In genomic region chr14:102513899-102514772, GRCh38 we compare ENCODE assay signal across 25 cellular contexts. TPM values are rescaled to one million over a fixed set of nuclear protein-coding genes. Genes with fewer than 3 reads are reported as not detected.
DNase-seq lines count a peak whose midpoint lies in the region; ATAC-seq, FAIRE-seq and TF ChIP-seq lines count a peak whose summit lies in the region.
"Had no signal": no experiment of that assay in that cellular context is flagged by ENCODE, and none has a peak within 500 bp of the region (broad histone marks: within the 10 kb centered on the region; RNA-seq: fewer than 3 reads in every experiment).

No MANE protein-coding gene starts in this region.

- H3K4me3 Mint-ChIP-seq in type B pancreatic cell, result peak overlapping the region; percentile 59
- H3K4me3 Mint-ChIP-seq: CD8-positive, alpha-beta T cell had no signal

- TF ChIP-seq EP300 in HepG2 (IDR thresholded peaks at IDR 0.05; ENCODE audit: low read depth in 2 of 2, low read length in 2 of 2), result no peak
- TF ChIP-seq EP300 in HepG2 (CRISPR knock-in tag; IDR thresholded peaks at IDR 0.05; ENCODE audit: borderline replicate concordance), result no peak

- H3K9me3 ChIP-seq in HEK293 (ENCODE audit: control insufficient read depth, insufficient read depth, low read depth, low read length), result no peaks in the 10 kb centered on the region
- no peaks in the 10 kb centered on the region for H3K9me3 ChIP-seq in HepG2 (ENCODE audit: low read length)
- H3K9me3 ChIP-seq in MG63, result no peaks in the 10 kb centered on the region
- H3K9me3 ChIP-seq: BLaER1 treated with 17β-estradiol and CSF1 and Interleukin-3, amounts not matched to agents 10 nM and 100 nM; Caco-2 had no signal

- H3K4me2 ChIP-seq in HepG2 (ENCODE audit: low read depth, low read length), result no peak overlapping the region
- H3K4me2 ChIP-seq: BLaER1 treated with 17β-estradiol and CSF1 and Interleukin-3, amounts not matched to agents 10 nM and 100 nM; PC-9 had no signal

- no peaks in the 10 kb centered on the region for H3K79me2 ChIP-seq in HepG2 (ENCODE audit: insufficient read depth, low read length)

- BruUV-seq in HepG2 (replicated peaks; lab: Mats Ljungman, UMichigan), result no TSS peak

- H3K27me3 Mint-ChIP-seq in type B pancreatic cell, result peaks cover 2% of the 10 kb centered on the region

- DNase-seq in RWPE1 (ENCODE audit: low spot score) (no peak), HepG2 (ENCODE audit: low spot score) (no peak), type B pancreatic cell (ENCODE audit: extremely low spot score, unreplicated experiment) (no peak), SW480 (ENCODE audit: low spot score) (no peak), NCI-H1436 treated with DMSO at 0.1 percent for 48 hours (lab: John Stamatoyannopoulos, UW) (no peak), MG63 (no peak)
- DNase-seq: AML-193; Caco-2; CD8-positive, alpha-beta T cell; GM23248; H7; Karpas-422; NCI-H1092 treated with DMSO at 0.1 percent for 48 hours; NCI-H146; NCI-H1930; NCI-H2107; NCI-H446 treated with DMSO at 0.1 percent for 48 hours; NCI-H526; NCI-H82; PC-9; SHP77 treated with DMSO at 0.1 percent for 48 hours had no signal

- no peak for FAIRE-seq in HepG2 (lab: Jason Lieb, UNC)
- FAIRE-seq: A204.1, G401.6 had no signal

- peaks cover 3% of the 10 kb centered on the region; the same call in 1 of the 2 replicates for H3K4me1 ChIP-seq in HEK293 (ENCODE audit: control insufficient read depth, insufficient read depth, low read length)
- H3K4me1 ChIP-seq in HepG2 (ENCODE audit: insufficient read depth, low read length), result peaks cover 65% of the 10 kb centered on the region

- H3K27ac ChIP-seq in HEK293 (ENCODE audit: extremely low read depth, low read depth, low read length), result no peak overlapping the region
- peak overlapping the region; percentile 100 for H3K27ac ChIP-seq in RWPE1
- H3K27ac ChIP-seq in HepG2 (ENCODE audit: extremely low read length, insufficient read depth, low read length), result no peak overlapping the region
- H3K27ac ChIP-seq: BLaER1 treated with 17β-estradiol and CSF1 and Interleukin-3, amounts not matched to agents 10 nM and 100 nM; GM23248; PC-9 had no signal

- no peak for TF ChIP-seq CTCF in HEK293 (tag by site-specific recombination; IDR thresholded peaks at IDR 0.05)
- TF ChIP-seq CTCF in RWPE1 (conservative IDR thresholded peaks at IDR 0.05; ENCODE audit: low read depth), result no peak
- TF ChIP-seq CTCF in HepG2 (CRISPR knock-in tag; IDR thresholded peaks at IDR 0.05), result no peak
- no peak for TF ChIP-seq CTCF in type B pancreatic cell (conservative IDR thresholded peaks at IDR 0.05)

- H3K36me3 Mint-ChIP-seq in type B pancreatic cell, result no peaks in the 10 kb centered on the region
- H3K36me3 Mint-ChIP-seq: CD8-positive, alpha-beta T cell had no signal

- no peak for ATAC-seq in HepG2
- ATAC-seq: CD8-positive, alpha-beta T cell had no signal

- no peak overlapping the region for H3K9ac ChIP-seq in HepG2 (ENCODE audit: insufficient read depth, low read depth, low read length)
- H3K9ac ChIP-seq: BLaER1 treated with 17β-estradiol and CSF1 and Interleukin-3, amounts not matched to agents 10 nM and 100 nM; GM23248 had no signal

- H3K4me1 Mint-ChIP-seq in type B pancreatic cell (ENCODE audit: unreplicated experiment), result peaks cover 14% of the 10 kb centered on the region

- H3K27me3 ChIP-seq in HepG2 (ENCODE audit: control insufficient read depth in 1 of 2, insufficient read depth in 2 of 2, low read length in 2 of 2) (no peaks in the 10 kb centered on the region), MG63 (no peaks in the 10 kb centered on the region)
- H3K27me3 ChIP-seq: BLaER1 treated with 17β-estradiol and CSF1 and Interleukin-3, amounts not matched to agents 10 nM and 100 nM had no signal

- 49% methylated on average over 10 of the region's 21 CpGs for WGBS in HepG2 (ENCODE audit: low lambda C conversion rate)

- H4K20me1 ChIP-seq in HepG2 (ENCODE audit: insufficient read depth, low read length), result no peaks in the 10 kb centered on the region
- H4K20me1 ChIP-seq: BLaER1 treated with 17β-estradiol and CSF1 and Interleukin-3, amounts not matched to agents 10 nM and 100 nM had no signal

- H3K27ac Mint-ChIP-seq in type B pancreatic cell, result no peak overlapping the region
- H3K27ac Mint-ChIP-seq: CD8-positive, alpha-beta T cell had no signal

- POLR2A ChIA-PET in HEK293 (lab: Yijun Ruan, JAX) (no interaction called here), RWPE1 (lab: Yijun Ruan, JAX; ENCODE audit: low non-redundant PET) (no interaction called here), HepG2 (lab: Yijun Ruan, JAX) (interaction anchor here (1.0 kb wide), 1 partner anchor 76 kb away, joined by 3 read pairs; no protein-coding TSS in a partner anchor)

- CTCF ChIA-PET in HEK293 (lab: Yijun Ruan, JAX), result interaction anchor here (3.9 kb wide), 1 partner anchor 76 kb away, joined by 30 read pairs; no protein-coding TSS in a partner anchor
- CTCF ChIA-PET in RWPE1 (lab: Yijun Ruan, JAX), result interaction anchor here (2.2 kb wide), 1 partner anchor 76 kb away, joined by 18 read pairs; no protein-coding TSS in a partner anchor
- CTCF ChIA-PET in HepG2 (lab: Yijun Ruan, JAX; ENCODE audit: low intra/inter-chr PET ratio, low total read pairs), result no interaction called here

- no peaks in the 10 kb centered on the region for H3K9me3 Mint-ChIP-seq in type B pancreatic cell
- H3K9me3 Mint-ChIP-seq: CD8-positive, alpha-beta T cell had no signal

- no peak overlapping the region for H3K4me3 ChIP-seq in HEK293 (ENCODE audit: low read depth, low read length)
- no peak overlapping the region for H3K4me3 ChIP-seq in HepG2 (replicated peaks in 1 of 3; ENCODE audit: insufficient read depth in 1 of 3, low read depth in 2 of 3, low read length in 3 of 3)
- no peak overlapping the region for H3K4me3 ChIP-seq in MG63
- H3K4me3 ChIP-seq: BLaER1 treated with 17β-estradiol and CSF1 and Interleukin-3, amounts not matched to agents 10 nM and 100 nM; GM23248; PC-9 had no signal

- H2AFZ ChIP-seq in HepG2 (ENCODE audit: low read length), result no peak overlapping the region
- H2AFZ ChIP-seq: GM23248, PC-9 had no signal

- H3K36me3 ChIP-seq in HEK293 (ENCODE audit: control insufficient read depth in 2 of 2, insufficient read depth in 1 of 2, low read length in 2 of 2) (no peaks in the 10 kb centered on the region), HepG2 (replicated peaks in 1 of 2; ENCODE audit: control insufficient read depth in 1 of 2, insufficient read depth in 2 of 2, low read length in 2 of 2) (no peaks in the 10 kb centered on the region), MG63 (no peaks in the 10 kb centered on the region)
- H3K36me3 ChIP-seq: BLaER1 treated with 17β-estradiol and CSF1 and Interleukin-3, amounts not matched to agents 10 nM and 100 nM had no signal

- no peak for TF ChIP-seq RAD21 in HepG2 (CRISPR knock-in tag; IDR thresholded peaks at IDR 0.05)

- in situ Hi-C loops in HepG2 (cut with HindIII; ENCODE audit: extremely low pct_ligation_motif_present, low pct_unique_long_range_greater_than_20kb), result no loop called here

- intact Hi-C loops in HepG2 (cut with micrococcal nuclease; ENCODE audit: unreplicated experiment), result no loop called here

- no peak for TF ChIP-seq POLR2A in HepG2 (IDR thresholded peaks at IDR 0.05; ENCODE audit: insufficient read depth in 1 of 2, low read depth in 2 of 2, low read length in 2 of 2)

TF ChIP-seq in HEK293, 187 proteins besides CTCF, POLR2A, EP300 and RAD21 (continues in another document):
- TF ChIP-seq, protein P1, sequence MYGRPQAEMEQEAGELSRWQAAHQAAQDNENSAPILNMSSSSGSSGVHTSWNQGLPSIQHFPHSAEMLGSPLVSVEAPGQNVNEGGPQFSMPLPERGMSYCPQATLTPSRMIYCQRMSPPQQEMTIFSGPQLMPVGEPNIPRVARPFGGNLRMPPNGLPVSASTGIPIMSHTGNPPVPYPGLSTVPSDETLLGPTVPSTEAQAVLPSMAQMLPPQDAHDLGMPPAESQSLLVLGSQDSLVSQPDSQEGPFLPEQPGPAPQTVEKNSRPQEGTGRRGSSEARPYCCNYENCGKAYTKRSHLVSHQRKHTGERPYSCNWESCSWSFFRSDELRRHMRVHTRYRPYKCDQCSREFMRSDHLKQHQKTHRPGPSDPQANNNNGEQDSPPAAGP (tag by site-specific recombination; IDR thresholded peaks at IDR 0.05), result no peak

TF ChIP-seq in HepG2, 621 proteins besides CTCF, POLR2A, EP300 and RAD21 (continues in another document):
- TF ChIP-seq ESRRA (CRISPR knock-in tag; IDR thresholded peaks at IDR 0.05; ENCODE audit: low read depth) (no peak), ZNF816 (CRISPR knock-in tag; IDR thresholded peaks at IDR 0.05; ENCODE audit: borderline replicate concordance) (no peak), MAFF (IDR thresholded peaks at IDR 0.05; ENCODE audit: low read depth, low read length) (peak; percentile 55; the same call in 1 of the 2 replicates)

RNA-seq across cellular contexts. Expression of gene ANKRD9, which starts 4.6 kb away (rescaled TPM):
- total RNA-seq in HepG2 (2016; rRNA removed; fragmentation: Illumina TruSeq; extraction: Trizol) (5.7 and 10.0 TPM in 2 replicates), type B pancreatic cell (ENCODE audit: low replicate concordance) (31.4 and 46.6 TPM in 2 replicates)
- total RNA-seq in HepG2 (2016; cell fraction: cytosol; rRNA removed; fragmentation: Illumina TruSeq; extraction: Trizol; ENCODE audit: low read depth), result 14.3 and 16.0 TPM in 2 replicates
- total RNA-seq in HepG2 (2016; cell fraction: insoluble cytoplasmic fraction; rRNA removed; fragmentation: Illumina TruSeq; extraction: Trizol), result 5.0 and 10.4 TPM in 2 replicates
- total RNA-seq in HepG2 (2016; cell fraction: membrane; rRNA removed; fragmentation: Illumina TruSeq; extraction: Trizol), result 17.4 and 22.1 TPM in 2 replicates
- total RNA-seq in HepG2 (2016; cell fraction: nucleus; rRNA removed; fragmentation: Illumina TruSeq; extraction: Trizol), result 10.0 and 10.9 TPM in 2 replicates
- 15.0 and 23.2 TPM in 2 replicates for polyA plus RNA-seq in HepG2 (2011; rRNA removed)
- polyA plus RNA-seq in HepG2 (2011; cell fraction: cytosol; rRNA removed), result 15.5 and 27.2 TPM in 2 replicates
- 167 and 168 TPM in 2 replicates for polyA plus RNA-seq in HepG2 (2011; cell fraction: nucleus; rRNA removed)
- 10.5 and 17.4 TPM in 2 replicates for polyA plus RNA-seq in HepG2 (2012)
- 15.9 and 17.0 TPM in 2 replicates for polyA plus RNA-seq in HepG2 (2016; cell fraction: cytosol; fragmentation: Illumina TruSeq; extraction: Trizol; ENCODE audit: low read depth)
- 5.9 and 6.8 TPM in 2 replicates for polyA plus RNA-seq in HepG2 (2016; cell fraction: insoluble cytoplasmic fraction; fragmentation: Illumina TruSeq; extraction: Trizol; ENCODE audit: low read depth)
- 15.7 and 16.1 TPM in 2 replicates for polyA plus RNA-seq in HepG2 (2016; cell fraction: membrane; fragmentation: Illumina TruSeq; extraction: Trizol; ENCODE audit: low read depth)
- polyA plus RNA-seq in HepG2 (2016; cell fraction: nucleus; fragmentation: Illumina TruSeq; extraction: Trizol; ENCODE audit: insufficient read depth, low read depth), result 29.1 and 29.7 TPM in 2 replicates
- polyA minus RNA-seq in HepG2 (2011; rRNA and poly(A)+ RNA removed; ENCODE audit: low replicate concordance), result 16.4 and 20.4 TPM in 2 replicates
- 9.8 and 9.9 TPM in 2 replicates for polyA minus RNA-seq in HepG2 (2011; cell fraction: cytosol; rRNA and poly(A)+ RNA removed)
- polyA minus RNA-seq in HepG2 (2011; cell fraction: nucleus; rRNA and poly(A)+ RNA removed), result 11.9 and 12.4 TPM in 2 replicates
- total RNA-seq in MG63 (2014; rRNA removed; shearing (Covaris generic); ENCODE audit: low replicate concordance), result 10.5 and 13.0 TPM in 2 replicates

Comparison
In these comparisons a context has a peak if more than half of its experiments do, and no peak if none do; other contexts are left out.
1. Of the 63 proteins assayed by ChIP-seq in both HepG2 and HEK293: peak only in HepG2: none; only in HEK293: ZNF10; in both: none; in neither: 62.